Comparison of ENCODE assay signal across 21 cellular contexts in the genomic region with DNA sequence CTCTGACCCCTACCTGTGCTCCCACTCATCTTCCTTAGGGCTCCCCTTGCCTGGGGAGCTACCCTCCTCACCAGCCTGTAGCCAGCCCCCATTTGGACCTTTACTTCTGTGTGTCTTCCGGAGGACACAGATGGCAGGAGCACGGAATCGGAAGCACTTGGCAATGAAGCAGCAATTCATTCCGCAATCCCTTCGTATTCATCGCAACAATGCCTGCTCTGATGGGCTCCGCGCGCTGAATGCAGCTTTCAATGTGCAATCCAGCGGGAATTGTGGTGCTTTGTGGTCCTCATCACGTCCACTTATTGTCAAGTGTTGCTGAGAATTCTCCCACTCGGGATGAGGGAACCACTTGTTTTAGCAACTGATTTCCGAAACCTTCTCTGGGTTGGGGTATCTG.
DNase-seq lines count a peak whose midpoint lies in the region; ATAC-seq and TF ChIP-seq lines count a peak whose summit lies in the region.
"Had no signal": no experiment of that assay in that cellular context is flagged by ENCODE, and none has a peak within 500 bp of the region (broad histone marks: within the 10 kb centered on the region; RNA-seq: fewer than 3 reads in every experiment).

No MANE protein-coding gene starts in this region.

- H3K36me3 Mint-ChIP-seq in stimulated activated memory B cell treated with anti-CD40 and anti-IgM and Interleukin-4, amounts not matched to agents 10 μg/mL and 1 μg/mL and 100 μg/mL, for 72 hours = no peaks in the 10 kb centered on the region
- H3K36me3 Mint-ChIP-seq: CD8-positive, alpha-beta memory T cell; IgD-negative memory B cell had no signal

- intact Hi-C loops in dorsolateral prefrontal cortex (cut with DNase I) = no loop called here

- peak overlapping the region in 10 of 59 donors; percentile 10 to 65 (median 43) for H3K27ac ChIP-seq in dorsolateral prefrontal cortex
- H3K27ac ChIP-seq: C4-2B had no signal

- H3K4me1 Mint-ChIP-seq in stimulated activated memory B cell treated with anti-CD40 and anti-IgM and Interleukin-4, amounts not matched to agents 10 μg/mL and 1 μg/mL and 100 μg/mL, for 72 hours = peaks cover 24% of the 10 kb centered on the region
- H3K4me1 Mint-ChIP-seq: CD8-positive, alpha-beta memory T cell had no signal

- H3K27me3 ChIP-seq in dorsolateral prefrontal cortex = peaks cover 0 to 16% (median 0%) of the 10 kb centered on the region in 45 donors

- no peak overlapping the region for H3K4me3 Mint-ChIP-seq in stimulated activated memory B cell treated with anti-CD40 and anti-IgM and Interleukin-4, amounts not matched to agents 10 μg/mL and 1 μg/mL and 100 μg/mL, for 72 hours
- H3K4me3 Mint-ChIP-seq: CD8-positive, alpha-beta memory T cell; IgD-negative memory B cell had no signal

- H3K4me3 ChIP-seq in dorsolateral prefrontal cortex = peak overlapping the region in 9 of 59 donors; percentile 11 to 36 (median 19)

- peak; percentile 53 for DNase-seq in Ammon's horn (ENCODE audit: low spot score)
- DNase-seq in dorsolateral prefrontal cortex = peak in 6 of 10 donors; percentile 30 to 58 (median 46)
- peak; percentile 17 for DNase-seq in inferior parietal cortex (ENCODE audit: extremely low spot score)
- DNase-seq in pons (ENCODE audit: low spot score) = peak; percentile 78
- no peak for DNase-seq in NCI-H1694 (lab: John Stamatoyannopoulos, UW)
- DNase-seq: AML-193; CD8-positive, alpha-beta memory T cell; DMS53; GDM1; H7; MV-4-11; NCI-H1105 treated with DMSO at 0.1 percent for 48 hours; NCI-H2081; NCI-H446 treated with DMSO at 0.1 percent for 48 hours; NCI-H526 treated with DMSO at 0.1 percent for 48 hours; Right ventricle myocardium superior had no signal

- ATAC-seq in GM21737 (IDR thresholded peaks at IDR 0.05; ENCODE audit: unreplicated experiment) (no peak), HG03460 (IDR thresholded peaks at IDR 0.05; ENCODE audit: unreplicated experiment) (no peak)
- no peak for ATAC-seq in stimulated activated memory B cell treated with anti-CD40 and anti-IgM and Interleukin-4, amounts not matched to agents 10 μg/mL and 1 μg/mL and 100 μg/mL, for 72 hours

- no peak overlapping the region for H3K27ac Mint-ChIP-seq in stimulated activated memory B cell treated with anti-CD40 and anti-IgM and Interleukin-4, amounts not matched to agents 10 μg/mL and 1 μg/mL and 100 μg/mL, for 72 hours
- H3K27ac Mint-ChIP-seq: CD8-positive, alpha-beta memory T cell; IgD-negative memory B cell had no signal

- H3K9me3 Mint-ChIP-seq in stimulated activated memory B cell treated with anti-CD40 and anti-IgM and Interleukin-4, amounts not matched to agents 10 μg/mL and 1 μg/mL and 100 μg/mL, for 72 hours = no peaks in the 10 kb centered on the region
- H3K9me3 Mint-ChIP-seq: CD8-positive, alpha-beta memory T cell; IgD-negative memory B cell had no signal

- no peaks in the 10 kb centered on the region for H3K27me3 Mint-ChIP-seq in stimulated activated memory B cell treated with anti-CD40 and anti-IgM and Interleukin-4, amounts not matched to agents 10 μg/mL and 1 μg/mL and 100 μg/mL, for 72 hours

- no peak for TF ChIP-seq CTCF in dorsolateral prefrontal cortex (IDR thresholded peaks at IDR 0.05 in 54 of 56, conservative IDR thresholded peaks at IDR 0.05 in 2 of 56; ENCODE audit: low read depth in 1 of 56, partially characterized antibody in 56 of 56)
